Comparison of ENCODE assay signal across 27 cellular contexts in genomic region chr7:157414702-157415096, GRCh38.
DNase-seq lines count a peak whose midpoint lies in the region; ATAC-seq, FAIRE-seq and TF ChIP-seq lines count a peak whose summit lies in the region.
"Had no signal": no experiment of that assay in that cellular context is flagged by ENCODE, and none has a peak within 500 bp of the region (broad histone marks: within the 10 kb centered on the region; RNA-seq: fewer than 3 reads in every experiment).

No MANE protein-coding gene starts in this region.

- H3K4me1 Mint-ChIP-seq in neural crest cell: peaks cover 27% of the 10 kb centered on the region

- H3K4me1 ChIP-seq in HepG2 (ENCODE audit: insufficient read depth, low read length) (no peaks in the 10 kb centered on the region), right lobe of liver (no peaks in the 10 kb centered on the region), K562 (replicated peaks in 1 of 2; ENCODE audit: control insufficient read depth in 2 of 2, insufficient read depth in 2 of 2, low read length in 2 of 2) (peaks cover 0 to 39% of the 10 kb centered on the region in 2 experiments; a peak in 4 of 5 replicates), upper lobe of right lung (no peaks in the 10 kb centered on the region)
- H3K4me1 ChIP-seq: A549 had no signal

- FAIRE-seq in HepG2 (lab: Jason Lieb, UNC): no peak
- FAIRE-seq in K562 (lab: Jason Lieb, UNC): no peak
- FAIRE-seq: A549, GM12891 had no signal

- H2AFZ ChIP-seq in HepG2 (ENCODE audit: low read length): no peak overlapping the region
- H2AFZ ChIP-seq in K562 (ENCODE audit: low read depth, low read length): no peak overlapping the region

- TF ChIP-seq CTCF in HepG2 (CRISPR knock-in tag; IDR thresholded peaks at IDR 0.05) (no peak), right lobe of liver (IDR thresholded peaks at IDR 0.05) (no peak), K562 (IDR thresholded peaks at IDR 0.05 in 2 of 3, conservative IDR thresholded peaks at IDR 0.05 in 1 of 3; ENCODE audit: insufficient read depth in 2 of 3, low read depth in 1 of 3, low read length in 3 of 3) (no peak), neural crest cell (conservative IDR thresholded peaks at IDR 0.05) (no peak), upper lobe of right lung (IDR thresholded peaks at IDR 0.05) (no peak)

- ATAC-seq in HepG2 (no peak), right lobe of liver (no peak), K562 (no peak), upper lobe of right lung (no peak)
- ATAC-seq: A549, Panc1 had no signal

- WGBS in HepG2 (ENCODE audit: low lambda C conversion rate): 98% methylated on average over 7 of the region's 8 CpGs
- WGBS in right lobe of liver (ENCODE audit: insufficient coverage, low coverage, low lambda C conversion rate, missing lambda C conversion rate): no CpG with 5 or more reads among the region's 8 CpGs
- WGBS in K562 (ENCODE audit: insufficient coverage, low coverage, missing lambda C conversion rate): 93% methylated on average over 8 of the region's 8 CpGs

- BruUV-seq in HepG2 (replicated peaks; lab: Mats Ljungman, UMichigan) (no TSS peak), K562 (replicated peaks; lab: Mats Ljungman, UMichigan) (no TSS peak)

- H3K9me3 ChIP-seq in HepG2 (ENCODE audit: low read length) (no peaks in the 10 kb centered on the region), right lobe of liver (no peaks in the 10 kb centered on the region), K562 (replicated peaks; ENCODE audit: control insufficient read depth, insufficient read depth, low read depth, low read length) (no peaks in the 10 kb centered on the region), upper lobe of right lung (no peaks in the 10 kb centered on the region)
- H3K9me3 ChIP-seq: A549; BLaER1 treated with 17β-estradiol and CSF1 and Interleukin-3, amounts not matched to agents 10 nM and 100 nM; MG63 had no signal

- no peak overlapping the region for H3K4me3 Mint-ChIP-seq in neural crest cell
- H3K4me3 Mint-ChIP-seq: CD4-positive, alpha-beta T cell had no signal

- TF ChIP-seq POLR2A in HepG2 (IDR thresholded peaks at IDR 0.05; ENCODE audit: insufficient read depth in 1 of 2, low read depth in 2 of 2, low read length in 2 of 2) (no peak), right lobe of liver (IDR thresholded peaks at IDR 0.05) (no peak), K562 (conservative IDR thresholded peaks at IDR 0.05) (no peak)

- TF ChIP-seq EP300 in HepG2 (IDR thresholded peaks at IDR 0.05; ENCODE audit: low read depth in 2 of 2, low read length in 2 of 2): no peak
- TF ChIP-seq EP300 in HepG2 (CRISPR knock-in tag; IDR thresholded peaks at IDR 0.05; ENCODE audit: borderline replicate concordance): no peak
- no peak for TF ChIP-seq EP300 in K562 (IDR thresholded peaks at IDR 0.05; ENCODE audit: low read length)

- POLR2A ChIA-PET in HepG2 (lab: Yijun Ruan, JAX) (no interaction called here), K562 (lab: Yijun Ruan, JAX) (no interaction called here)

- H3K27me3 ChIP-seq in HepG2 (ENCODE audit: control insufficient read depth in 1 of 2, insufficient read depth in 2 of 2, low read length in 2 of 2) (no peaks in the 10 kb centered on the region), right lobe of liver (no peaks in the 10 kb centered on the region), K562 (ENCODE audit: control insufficient read depth in 2 of 2, insufficient read depth in 2 of 2, low read length in 2 of 2) (no peaks in the 10 kb centered on the region), upper lobe of right lung (no peaks in the 10 kb centered on the region)
- H3K27me3 ChIP-seq: BLaER1 treated with 17β-estradiol and CSF1 and Interleukin-3, amounts not matched to agents 10 nM and 100 nM; MG63 had no signal

- H3K36me3 Mint-ChIP-seq in neural crest cell (ENCODE audit: low read depth): peaks cover 27% of the 10 kb centered on the region

- TF ChIP-seq RAD21 in HepG2 (CRISPR knock-in tag; IDR thresholded peaks at IDR 0.05) (no peak), K562 (CRISPR knock-in tag; conservative IDR thresholded peaks at IDR 0.05 in 1 of 2, IDR thresholded peaks at IDR 0.05 in 1 of 2) (no peak)

- intact Hi-C loops in HepG2 (cut with micrococcal nuclease; ENCODE audit: unreplicated experiment) (no loop called here), right lobe of liver (cut with DNase I) (no loop called here), K562 (cut with micrococcal nuclease) (no loop called here), upper lobe of right lung (cut with DNase I) (no loop called here)

- H3K9me1 ChIP-seq in K562 (ENCODE audit: control insufficient read depth, insufficient read depth, low read length): no peaks in the 10 kb centered on the region

- H3K79me2 ChIP-seq in HepG2 (ENCODE audit: insufficient read depth, low read length): no peaks in the 10 kb centered on the region
- H3K79me2 ChIP-seq in K562 (ENCODE audit: control insufficient read depth, insufficient read depth, low read length): no peaks in the 10 kb centered on the region; the same call in 2 of the 3 replicates

- H3K4me2 ChIP-seq in HepG2 (ENCODE audit: low read depth, low read length) (no peak overlapping the region), K562 (ENCODE audit: insufficient read depth, low read length) (no peak overlapping the region)
- H3K4me2 ChIP-seq: A549; BLaER1 treated with 17β-estradiol and CSF1 and Interleukin-3, amounts not matched to agents 10 nM and 100 nM had no signal

- peaks cover 12 to 28% of the 10 kb centered on the region in 2 experiments; a peak in 4 of 5 replicates for H3K36me3 ChIP-seq in HepG2 (replicated peaks in 1 of 2; ENCODE audit: control insufficient read depth in 1 of 2, insufficient read depth in 2 of 2, low read length in 2 of 2)
- H3K36me3 ChIP-seq in right lobe of liver: peaks cover 0 to 28% (median 3%) of the 10 kb centered on the region in 4 donors
- H3K36me3 ChIP-seq in K562 (ENCODE audit: control insufficient read depth, insufficient read depth, low read length): peaks cover 55% of the 10 kb centered on the region
- peaks cover 35% of the 10 kb centered on the region for H3K36me3 ChIP-seq in upper lobe of right lung

- H3K27me3 Mint-ChIP-seq in neural crest cell (ENCODE audit: low read depth): no peaks in the 10 kb centered on the region
- H3K27me3 Mint-ChIP-seq: CD4-positive, alpha-beta T cell had no signal

- H3K9me3 Mint-ChIP-seq in neural crest cell: no peaks in the 10 kb centered on the region
- H3K9me3 Mint-ChIP-seq: CD4-positive, alpha-beta T cell had no signal

- CTCF ChIA-PET in HepG2 (lab: Yijun Ruan, JAX; ENCODE audit: low intra/inter-chr PET ratio, low total read pairs) (no interaction called here), K562 (lab: Yijun Ruan, JAX; ENCODE audit: low intra/inter-chr PET ratio) (no interaction called here)

- H3K4me3 ChIP-seq in HepG2 (replicated peaks in 1 of 3; ENCODE audit: insufficient read depth in 1 of 3, low read depth in 2 of 3, low read length in 3 of 3) (no peak overlapping the region), right lobe of liver (no peak overlapping the region), K562 (no peak overlapping the region), upper lobe of right lung (no peak overlapping the region)
- H3K4me3 ChIP-seq: A549; BLaER1 treated with 17β-estradiol and CSF1 and Interleukin-3, amounts not matched to agents 10 nM and 100 nM; MG63; SK-N-MC had no signal

- H4K20me1 ChIP-seq in HepG2 (ENCODE audit: insufficient read depth, low read length) (no peaks in the 10 kb centered on the region), K562 (replicated peaks; ENCODE audit: control insufficient read depth, insufficient read depth, low read length) (no peaks in the 10 kb centered on the region)

- in situ Hi-C loops in HepG2 (cut with HindIII; ENCODE audit: extremely low pct_ligation_motif_present, low pct_unique_long_range_greater_than_20kb) (no loop called here), K562 (cut with MboI) (no loop called here)

- DNase-seq in HepG2 (ENCODE audit: low spot score) (no peak), right lobe of liver (no peak), K562 (ENCODE audit: extremely low read depth in 1 of 4, low spot score in 3 of 4) (no peak), neural crest cell (ENCODE audit: low read depth, low spot score) (no peak), upper lobe of right lung (peak; percentile 53), kidney glomerular epithelial cell (lab: John Stamatoyannopoulos, UW) (no peak), NCI-H2171 treated with DMSO at 0.1 percent for 48 hours (lab: John Stamatoyannopoulos, UW) (no peak), substantia nigra (lab: John Stamatoyannopoulos, UW) (no peak)
- DNase-seq: AML-193; CD4-positive, alpha-beta T cell; COR-L47; DMS79; EL; GDM1; KG1; MG63; NCI-H1694; NCI-H2029 treated with DMSO at 0.1 percent for 48 hours; NCI-H2227 treated with DMSO at 0.1 percent for 48 hours; NCI-H526 treated with DMSO at 0.1 percent for 48 hours; SIG-M5 had no signal

- H3K27ac Mint-ChIP-seq in neural crest cell (ENCODE audit: unreplicated experiment): peak overlapping the region; percentile 67
- H3K27ac Mint-ChIP-seq: CD4-positive, alpha-beta T cell had no signal

- H3K9ac ChIP-seq in HepG2 (ENCODE audit: insufficient read depth, low read depth, low read length) (no peak overlapping the region), K562 (ENCODE audit: insufficient read depth in 1 of 2, low read depth in 2 of 2, low read length in 2 of 2) (peak overlapping the region in 1 of 2 experiments; percentile 24; a peak in 1 of 4 replicates)
- H3K9ac ChIP-seq: BLaER1 treated with 17β-estradiol and CSF1 and Interleukin-3, amounts not matched to agents 10 nM and 100 nM had no signal

- H3K27ac ChIP-seq in HepG2 (ENCODE audit: extremely low read length, insufficient read depth, low read length) (no peak overlapping the region), right lobe of liver (no peak overlapping the region), K562 (ENCODE audit: extremely low read depth, low read depth, low read length) (no peak overlapping the region), upper lobe of right lung (no peak overlapping the region), substantia nigra (ENCODE audit: low read depth, low read length, poor library complexity, severe bottlenecking) (no peak overlapping the region)
- H3K27ac ChIP-seq: A549, RWPE1, SK-N-MC had no signal

TF ChIP-seq in HepG2, 621 proteins besides CTCF, POLR2A, EP300 and RAD21 (continues in another document):
- TF ChIP-seq YEATS2 (CRISPR knock-in tag; IDR thresholded peaks at IDR 0.05; ENCODE audit: borderline replicate concordance): no peak

TF ChIP-seq in K562, 482 proteins besides CTCF, POLR2A, EP300 and RAD21:
- TF ChIP-seq NFRKB (IDR thresholded peaks at IDR 0.05; ENCODE audit: low read depth) (no peak), BRD9 (IDR thresholded peaks at IDR 0.05; ENCODE audit: low read depth, partially characterized antibody) (no peak), POLR2G (IDR thresholded peaks at IDR 0.05; ENCODE audit: low read depth, low read length) (0 out of 2 replicates have a peak, but pooled peaks have one; percentile 3)

Comparison
In these comparisons a context has a peak if more than half of its experiments do, and no peak if none do; other contexts are left out.
1. Of the 241 proteins assayed by ChIP-seq in both HepG2 and K562: peak only in HepG2: MNT; only in K562: POLR2G; in both: none; in neither: 239.